In genomic region chr9:85615792-85616191, GRCh38 we compare ENCODE assay signal across 31 cellular contexts.
"Had no signal": no experiment of that assay in that cellular context is flagged by ENCODE, and none has a peak within 500 bp of the region (broad histone marks: within the 10 kb centered on the region; RNA-seq: fewer than 3 reads in every experiment).

No MANE protein-coding gene starts in this region.

- H3K4me1 ChIP-seq: adrenal gland, body of pancreas, esophagus muscularis mucosa, gastroesophageal sphincter, heart right ventricle had no signal

- ATAC-seq: activated CD4-positive, alpha-beta T cell treated with anti-CD3 and anti-CD28 coated beads for 36 hours; activated naive CD8-positive, alpha-beta T cell treated with anti-CD3 and anti-CD28 coated beads, Interleukin-2, amount 50 U/mL, for 24 hours; activated T-cell treated with anti-CD3 and anti-CD28 coated beads, Interleukin-2, amount 50 U/mL, for 72 hours; body of pancreas; gastroesophageal sphincter; heart right ventricle had no signal

- H3K36me3 ChIP-seq: adrenal gland, esophagus muscularis mucosa, gastroesophageal sphincter had no signal

- DNase-seq: activated CD4-positive, alpha-beta memory T cell treated with anti-CD3 and anti-CD28 coated beads, Interleukin-2, amount 10 ng/mL, durations not matched to agents 7 days and 5 days; activated CD4-positive, alpha-beta T cell treated with anti-CD3 and anti-CD28 coated beads for 36 hours; activated CD4-positive, alpha-beta T cell treated with anti-CD3 and anti-CD28 coated beads, Interleukin-2, amount 10 ng/mL, durations not matched to agents 7 days and 5 days; activated CD4-positive, alpha-beta T cell treated with anti-CD3 and anti-CD28 coated beads, Interleukin-2, amount 50 U/mL, for 4 hours; activated CD4-positive, CD25-positive, alpha-beta regulatory T cell; activated CD4-positive, CD25-positive, alpha-beta regulatory T cell treated with anti-CD3 and anti-CD28 coated beads, Interleukin-2, amount 50 U/mL, for 72 hours; activated CD8-positive, alpha-beta memory T cell treated with anti-CD3 and anti-CD28 coated beads, Interleukin-2, amount 50 U/mL, for 48 hours; activated gamma-delta T cell; activated naive CD4-positive, alpha-beta T cell; activated naive CD4-positive, alpha-beta T cell treated with anti-CD3 and anti-CD28 coated beads, Interleukin-2, amount 50 U/mL, for 16 hours; activated naive CD8-positive, alpha-beta T cell treated with anti-CD3 and anti-CD28 coated beads for 36 hours; activated naive CD8-positive, alpha-beta T cell treated with anti-CD3 and anti-CD28 coated beads, Interleukin-2, amount 50 U/mL, for 24 hours; activated T-cell treated with anti-CD3 and anti-CD28 coated beads for 4 hours; activated T-cell treated with anti-CD3 and anti-CD28 coated beads, Interleukin-2, amount 50 U/mL, for 24 hours; activated T-cell treated with anti-CD3 and anti-CD28 coated beads, Interleukin-2, amount 50 U/mL, for 72 hours; adrenal gland; amygdala; aorta; body of pancreas; caudate nucleus; cortex of kidney; dermis blood vessel endothelial cell; effector memory CD4-positive, alpha-beta T cell; endodermal cell; erythroblast; foreskin melanocyte; heart right ventricle; T-helper 2 cell had no signal

- H3K27ac Mint-ChIP-seq: activated CD4-positive, alpha-beta memory T cell treated with anti-CD3 and anti-CD28 coated beads, Interleukin-2, amount 10 ng/mL, durations not matched to agents 7 days and 5 days; activated CD4-positive, alpha-beta T cell treated with anti-CD3 and anti-CD28 coated beads for 36 hours; activated CD4-positive, alpha-beta T cell treated with anti-CD3 and anti-CD28 coated beads, Interleukin-2, amount 10 ng/mL, durations not matched to agents 7 days and 5 days; activated naive CD8-positive, alpha-beta T cell treated with anti-CD3 and anti-CD28 coated beads for 36 hours; activated naive CD8-positive, alpha-beta T cell treated with anti-CD3 and anti-CD28 coated beads, Interleukin-2, amount 50 U/mL, for 24 hours; activated T-cell treated with anti-CD3 and anti-CD28 coated beads, Interleukin-2, amount 50 U/mL, for 24 hours; activated T-cell treated with anti-CD3 and anti-CD28 coated beads, Interleukin-2, amount 50 U/mL, for 72 hours; endodermal cell had no signal

- H3K4me2 ChIP-seq: hepatocyte had no signal

- H2AFZ ChIP-seq: hepatocyte had no signal

- H3K27me3 ChIP-seq: adrenal gland, body of pancreas, esophagus muscularis mucosa, gastroesophageal sphincter, heart right ventricle, hepatocyte had no signal

- H3K27me3 Mint-ChIP-seq: activated CD4-positive, alpha-beta memory T cell treated with anti-CD3 and anti-CD28 coated beads, Interleukin-2, amount 10 ng/mL, durations not matched to agents 7 days and 5 days; activated CD4-positive, alpha-beta T cell treated with anti-CD3 and anti-CD28 coated beads for 36 hours; activated CD4-positive, alpha-beta T cell treated with anti-CD3 and anti-CD28 coated beads, Interleukin-2, amount 10 ng/mL, durations not matched to agents 7 days and 5 days; activated naive CD8-positive, alpha-beta T cell treated with anti-CD3 and anti-CD28 coated beads for 36 hours; activated naive CD8-positive, alpha-beta T cell treated with anti-CD3 and anti-CD28 coated beads, Interleukin-2, amount 50 U/mL, for 24 hours; activated T-cell treated with anti-CD3 and anti-CD28 coated beads, Interleukin-2, amount 50 U/mL, for 24 hours had no signal

- H3K79me2 ChIP-seq: hepatocyte had no signal

- H3K4me3 ChIP-seq: adrenal gland, body of pancreas, esophagus muscularis mucosa, gastroesophageal sphincter, heart right ventricle, hepatocyte had no signal

- H3K4me1 Mint-ChIP-seq: activated CD4-positive, alpha-beta memory T cell treated with anti-CD3 and anti-CD28 coated beads, Interleukin-2, amount 10 ng/mL, durations not matched to agents 7 days and 5 days; activated CD4-positive, alpha-beta T cell treated with anti-CD3 and anti-CD28 coated beads for 36 hours; activated CD4-positive, alpha-beta T cell treated with anti-CD3 and anti-CD28 coated beads, Interleukin-2, amount 10 ng/mL, durations not matched to agents 7 days and 5 days; activated naive CD8-positive, alpha-beta T cell treated with anti-CD3 and anti-CD28 coated beads for 36 hours; activated naive CD8-positive, alpha-beta T cell treated with anti-CD3 and anti-CD28 coated beads, Interleukin-2, amount 50 U/mL, for 24 hours; endodermal cell had no signal

- H3K4me3 Mint-ChIP-seq: activated CD4-positive, alpha-beta memory T cell treated with anti-CD3 and anti-CD28 coated beads, Interleukin-2, amount 10 ng/mL, durations not matched to agents 7 days and 5 days; activated CD4-positive, alpha-beta T cell treated with anti-CD3 and anti-CD28 coated beads for 36 hours; activated CD4-positive, alpha-beta T cell treated with anti-CD3 and anti-CD28 coated beads, Interleukin-2, amount 10 ng/mL, durations not matched to agents 7 days and 5 days; activated naive CD8-positive, alpha-beta T cell treated with anti-CD3 and anti-CD28 coated beads for 36 hours; activated naive CD8-positive, alpha-beta T cell treated with anti-CD3 and anti-CD28 coated beads, Interleukin-2, amount 50 U/mL, for 24 hours; activated T-cell treated with anti-CD3 and anti-CD28 coated beads, Interleukin-2, amount 50 U/mL, for 24 hours; activated T-cell treated with anti-CD3 and anti-CD28 coated beads, Interleukin-2, amount 50 U/mL, for 72 hours; endodermal cell had no signal

- H3K9me3 ChIP-seq: adrenal gland, body of pancreas, esophagus muscularis mucosa, gastroesophageal sphincter, heart right ventricle had no signal

- H3K27ac ChIP-seq: adrenal gland, body of pancreas, esophagus muscularis mucosa, gastroesophageal sphincter, heart right ventricle, hepatocyte had no signal

- H3K9me3 Mint-ChIP-seq: activated CD4-positive, alpha-beta memory T cell treated with anti-CD3 and anti-CD28 coated beads, Interleukin-2, amount 10 ng/mL, durations not matched to agents 7 days and 5 days; activated CD4-positive, alpha-beta T cell treated with anti-CD3 and anti-CD28 coated beads, Interleukin-2, amount 10 ng/mL, durations not matched to agents 7 days and 5 days; activated naive CD8-positive, alpha-beta T cell treated with anti-CD3 and anti-CD28 coated beads for 36 hours; activated naive CD8-positive, alpha-beta T cell treated with anti-CD3 and anti-CD28 coated beads, Interleukin-2, amount 50 U/mL, for 24 hours; activated T-cell treated with anti-CD3 and anti-CD28 coated beads, Interleukin-2, amount 50 U/mL, for 24 hours; activated T-cell treated with anti-CD3 and anti-CD28 coated beads, Interleukin-2, amount 50 U/mL, for 72 hours; endodermal cell had no signal
